Comparison of ENCODE assay signal across 22 cellular contexts in the genomic region with DNA sequence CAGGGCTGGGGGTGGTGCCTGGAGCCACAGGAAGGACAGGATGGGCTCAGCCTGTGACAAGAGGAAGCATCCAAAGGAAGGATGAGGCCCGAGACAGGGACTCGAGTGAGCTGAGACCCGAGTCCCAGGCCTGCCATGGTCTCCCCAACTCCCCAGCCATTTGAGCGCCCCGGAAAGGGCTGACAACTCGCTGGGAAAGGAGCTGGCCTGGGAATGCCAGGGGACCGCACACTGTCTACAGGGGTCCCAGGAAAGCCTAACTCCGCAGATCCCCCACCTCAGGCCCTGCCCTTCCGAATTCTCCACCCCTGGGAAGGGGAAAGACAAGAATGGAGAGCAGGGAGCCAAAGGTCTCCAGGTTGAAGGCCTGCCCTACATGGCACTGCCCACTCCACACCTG. TPM values are rescaled to one million over a fixed set of nuclear protein-coding genes. Genes with fewer than 3 reads are reported as not detected.
A peak's percentile ranks its signal among the peaks of the same experiment; 100 is the strongest.
DNase-seq lines count a peak whose midpoint lies in the region; ATAC-seq and TF ChIP-seq lines count a peak whose summit lies in the region.
"Had no signal": no experiment of that assay in that cellular context is flagged by ENCODE, and none has a peak within 500 bp of the region (broad histone marks: within the 10 kb centered on the region; RNA-seq: fewer than 3 reads in every experiment).

No MANE protein-coding gene starts in this region.

- CTCF ChIA-PET in WTC11 (lab: Charles Lee) = interaction anchor here (1.6 to 2.8 kb wide), 3 partner anchors 18 to 89 kb away, joined by 4 to 9 read pairs (median 6); no protein-coding TSS in a partner anchor
- CTCF ChIA-PET in PC-3 (lab: Charles Lee) = no interaction called here

- H3K9ac ChIP-seq in BLaER1 = no peak overlapping the region
- peak overlapping the region in 9 of 11 experiments; percentile 29 to 63 (median 46); a peak in 11 of 22 replicates for H3K9ac ChIP-seq in BLaER1 treated with 17β-estradiol and CSF1 and Interleukin-3, amounts not matched to agents 10 nM and 100 nM
- H3K9ac ChIP-seq in PC-3 (ENCODE audit: low read length) = no peak overlapping the region
- H3K9ac ChIP-seq: KMS-11, SK-N-SH had no signal

- H3K27ac ChIP-seq in BLaER1 = peak overlapping the region; percentile 24; the same call in 1 of the 2 replicates
- H3K27ac ChIP-seq in BLaER1 treated with 17β-estradiol and CSF1 and Interleukin-3, amounts not matched to agents 10 nM and 100 nM = peak overlapping the region in 9 of 11 experiments; percentile 22 to 90 (median 65); a peak in 16 of 22 replicates
- H3K27ac ChIP-seq in PC-3 (ENCODE audit: low read length) = no peak overlapping the region
- H3K27ac ChIP-seq: KMS-11, Peyer's patch had no signal

- H3K4me3 ChIP-seq in BLaER1 (no peak overlapping the region), PC-3 (ENCODE audit: low read length) (no peak overlapping the region)
- peak overlapping the region in 2 of 10 experiments; percentile 24 to 40; a peak in 1 of 20 replicates for H3K4me3 ChIP-seq in BLaER1 treated with 17β-estradiol and CSF1 and Interleukin-3, amounts not matched to agents 10 nM and 100 nM
- H3K4me3 ChIP-seq: Peyer's patch had no signal

- BruUV-seq in PC-3 (replicated peaks; lab: Mats Ljungman, UMichigan) = no TSS peak

- H3K9me3 Mint-ChIP-seq in WTC11 (peaks cover 4% of the 10 kb centered on the region; the same call in 1 of the 2 replicates), nephron progenitor cell (no peaks in the 10 kb centered on the region)

- H3K36me3 ChIP-seq in BLaER1 (peaks cover 97% of the 10 kb centered on the region), PC-3 (ENCODE audit: low read depth, low read length) (peaks cover 29% of the 10 kb centered on the region)
- H3K36me3 ChIP-seq in BLaER1 treated with 17β-estradiol and CSF1 and Interleukin-3, amounts not matched to agents 10 nM and 100 nM = peaks cover 44 to 95% (median 77%) of the 10 kb centered on the region in 11 experiments; a peak in 21 of 22 replicates

- H3K9me3 ChIP-seq in BLaER1 (no peaks in the 10 kb centered on the region), PC-3 (ENCODE audit: low read length) (no peaks in the 10 kb centered on the region)
- H3K9me3 ChIP-seq in BLaER1 treated with 17β-estradiol and CSF1 and Interleukin-3, amounts not matched to agents 10 nM and 100 nM (replicated peaks in 1 of 11) = peaks cover 0 to 18% (median 0%) of the 10 kb centered on the region in 11 experiments; a peak in 3 of 22 replicates
- H3K9me3 ChIP-seq: Peyer's patch, SK-N-SH had no signal

- H3K4me1 Mint-ChIP-seq in WTC11 (no peaks in the 10 kb centered on the region), nephron progenitor cell (no peaks in the 10 kb centered on the region)

- no peaks in the 10 kb centered on the region for H3K9me2 ChIP-seq in PC-3 (replicated peaks; ENCODE audit: low read length)
- H3K9me2 ChIP-seq: SK-N-SH had no signal

- no peak for TF ChIP-seq CTCF in WTC11 (IDR thresholded peaks at IDR 0.05)
- TF ChIP-seq CTCF in nephron progenitor cell (IDR thresholded peaks at IDR 0.05) = no peak
- no peak for TF ChIP-seq CTCF in PC-3 (conservative IDR thresholded peaks at IDR 0.05; ENCODE audit: low read depth, low read length)

- no peak overlapping the region for H2AFZ ChIP-seq in PC-3 (ENCODE audit: low read length)

- H3F3A ChIP-seq in PC-3 (ENCODE audit: low read length, unreplicated experiment) = no peaks in the 10 kb centered on the region

- H3K79me2 ChIP-seq in PC-3 (ENCODE audit: low read length) = no peaks in the 10 kb centered on the region

- H3K4me2 ChIP-seq in BLaER1 = peak overlapping the region; percentile 21; the same call in 1 of the 2 replicates
- H3K4me2 ChIP-seq in BLaER1 treated with 17β-estradiol and CSF1 and Interleukin-3, amounts not matched to agents 10 nM and 100 nM = peak overlapping the region; percentile 1 to 93 (median 82); a peak in 19 of 22 replicates
- no peak overlapping the region for H3K4me2 ChIP-seq in PC-3 (ENCODE audit: low read length)
- H3K4me2 ChIP-seq: KMS-11, SK-N-SH had no signal

- H3K4me3 Mint-ChIP-seq in WTC11 (no peak overlapping the region), nephron progenitor cell (no peak overlapping the region)

- ATAC-seq in WTC11 (no peak), PC-3 (no peak)
- ATAC-seq: HCT116 had no signal

- intact Hi-C loops in PC-3 (cut with micrococcal nuclease) = no loop called here

- H4K20me1 ChIP-seq in BLaER1 (peaks cover 14% of the 10 kb centered on the region), PC-3 (ENCODE audit: low read length) (no peaks in the 10 kb centered on the region)
- H4K20me1 ChIP-seq in BLaER1 treated with 17β-estradiol and CSF1 and Interleukin-3, amounts not matched to agents 10 nM and 100 nM = no peaks in the 10 kb centered on the region

- POLR2A ChIA-PET in WTC11 (lab: Charles Lee) = interaction anchor here (0.5 kb wide), 1 partner anchor 1143 kb away, joined by 3 read pairs; no protein-coding TSS in a partner anchor
- POLR2A ChIA-PET in PC-3 (lab: Charles Lee; ENCODE audit: unreplicated experiment) = no interaction called here

- H3K27me3 Mint-ChIP-seq in WTC11 (ENCODE audit: low read depth) (no peaks in the 10 kb centered on the region), nephron progenitor cell (ENCODE audit: low read depth, poor library complexity) (no peaks in the 10 kb centered on the region)

- peak overlapping the region; percentile 47 for H3K27ac Mint-ChIP-seq in WTC11
- peak overlapping the region; percentile 94 for H3K27ac Mint-ChIP-seq in nephron progenitor cell

- H3K36me3 Mint-ChIP-seq in WTC11 = peaks cover 54% of the 10 kb centered on the region
- peaks cover 50% of the 10 kb centered on the region for H3K36me3 Mint-ChIP-seq in nephron progenitor cell (ENCODE audit: low read depth)

- H3K4me1 ChIP-seq in BLaER1 (peaks cover 52% of the 10 kb centered on the region), PC-3 (ENCODE audit: insufficient read depth, low read length) (no peaks in the 10 kb centered on the region)
- peaks cover 45 to 99% (median 80%) of the 10 kb centered on the region in 10 experiments for H3K4me1 ChIP-seq in BLaER1 treated with 17β-estradiol and CSF1 and Interleukin-3, amounts not matched to agents 10 nM and 100 nM
- H3K4me1 ChIP-seq: Peyer's patch had no signal

- DNase-seq in WTC11 (ENCODE audit: low spot score) (no peak), nephron progenitor cell (no peak), NCI-H128 (lab: John Stamatoyannopoulos, UW; ENCODE audit: unreplicated experiment) (no peak), ureter (ENCODE audit: low spot score) (no peak), PC-3 (no peak)
- DNase-seq: Calu3, DMS153, IMR-90, MM.1S, NCI-H1417, NCI-H1694, NCI-H2029 treated with DMSO at 0.1 percent for 48 hours, NCI-H510A, NCI-H69, SK-N-SH, SW 1271 had no signal

- no peaks in the 10 kb centered on the region for H3K27me3 ChIP-seq in BLaER1
- no peaks in the 10 kb centered on the region for H3K27me3 ChIP-seq in BLaER1 treated with 17β-estradiol and CSF1 and Interleukin-3, amounts not matched to agents 10 nM and 100 nM
- H3K27me3 ChIP-seq in PC-3 (ENCODE audit: low read length) = no peaks in the 10 kb centered on the region
- H3K27me3 ChIP-seq: Peyer's patch had no signal

TF ChIP-seq in WTC11, 78 proteins besides CTCF, POLR2A, EP300 and RAD21 (continues in another document):
- no peak for TF ChIP-seq ARID4B (CRISPR knock-in tag; IDR thresholded peaks at IDR 0.05; ENCODE audit: borderline replicate concordance)

RNA-seq across cellular contexts. Expression of gene SHISA5, which starts 21.0 kb away (rescaled TPM):
- total RNA-seq in WTC11 (2021) (137 to 165 TPM (median 158 TPM) in 3 replicates), ureter (294 TPM), PC-3 (2014; rRNA removed) (159 and 164 TPM in 2 replicates)

RNA-seq across cellular contexts. Expression of gene PFKFB4, which starts 31.6 kb away (rescaled TPM):
- total RNA-seq in WTC11 (2021) = 18.0 to 26.8 TPM (median 26.7 TPM) in 3 replicates
- 7.4 TPM for total RNA-seq in ureter
- 33.5 and 35.2 TPM in 2 replicates for total RNA-seq in PC-3 (2014; rRNA removed)

RNA-seq across cellular contexts. Expression of gene UCN2, which starts 38.6 kb away (rescaled TPM):
- total RNA-seq in WTC11 (2021) (0.34 to 0.46 TPM in 2 of 3 replicates, not detected in the other), ureter (1.5 TPM), PC-3 (2014; rRNA removed) (0.81 and 0.91 TPM in 2 replicates)
- total RNA-seq: H1 had no signal

Comparison
In these comparisons a context has a peak if more than half of its experiments do, and no peak if none do; other contexts are left out.
1. H3K9ac ChIP-seq: peak in BLaER1 treated with 17β-estradiol and CSF1 and Interleukin-3, amounts not matched to agents 10 nM and 100 nM (9 of 11); none in BLaER1 (single experiment) and PC-3 (single experiment).